9 cellular contexts compared by ENCODE assay signal in genomic region chr14:100304825-100305445, GRCh38. TPM values are rescaled to one million over a fixed set of nuclear protein-coding genes. Genes with fewer than 3 reads are reported as not detected.
DNase-seq lines count a peak whose midpoint lies in the region; ATAC-seq, FAIRE-seq and TF ChIP-seq lines count a peak whose summit lies in the region.
"Had no signal": no experiment of that assay in that cellular context is flagged by ENCODE, and none has a peak within 500 bp of the region (broad histone marks: within the 10 kb centered on the region; RNA-seq: fewer than 3 reads in every experiment).

No MANE protein-coding gene starts in this region.

- CTCF ChIA-PET in activated CD4-positive, alpha-beta memory T cell treated with anti-CD3 and anti-CD28 coated beads, Interleukin-2, amount 10 ng/mL, durations not matched to agents 7 days and 5 days (lab: Charles Lee), result interaction anchor here (1.2 kb wide), 1 partner anchor 19 kb away, joined by 3 read pairs; no protein-coding TSS in a partner anchor

- H3K9ac ChIP-seq in DND-41 (ENCODE audit: low read depth, low read length) (peak overlapping the region; percentile 97), neural progenitor cell (peak overlapping the region; percentile 65)

- no peaks in the 10 kb centered on the region for H3K27me3 ChIP-seq in DND-41 (ENCODE audit: insufficient read depth, low read length, poor library complexity)
- no peaks in the 10 kb centered on the region for H3K27me3 ChIP-seq in neural progenitor cell

- H3K9me3 Mint-ChIP-seq in activated CD4-positive, alpha-beta memory T cell treated with anti-CD3 and anti-CD28 coated beads, Interleukin-2, amount 10 ng/mL, durations not matched to agents 7 days and 5 days, result no peaks in the 10 kb centered on the region
- no peaks in the 10 kb centered on the region for H3K9me3 Mint-ChIP-seq in neural progenitor cell

- peaks cover 23% of the 10 kb centered on the region for H3K27me3 Mint-ChIP-seq in activated CD4-positive, alpha-beta memory T cell treated with anti-CD3 and anti-CD28 coated beads, Interleukin-2, amount 10 ng/mL, durations not matched to agents 7 days and 5 days
- peaks cover 11% of the 10 kb centered on the region for H3K27me3 Mint-ChIP-seq in neural progenitor cell (ENCODE audit: insufficient read depth, low read depth)

- H3K36me3 ChIP-seq in DND-41 (ENCODE audit: insufficient read depth, low read length) (peaks cover 23% of the 10 kb centered on the region), neural progenitor cell (no peaks in the 10 kb centered on the region)

- H3K4me3 ChIP-seq in DND-41 (ENCODE audit: low read depth in 1 of 2, low read length in 2 of 2) (peak overlapping the region; percentile 75 to 95; a peak in 3 of 4 replicates), fibroblast of villous mesenchyme (ENCODE audit: low read depth, low read length) (peak overlapping the region; percentile 73), neural progenitor cell (peak overlapping the region; percentile 100)

- ATAC-seq in DND-41 (ENCODE audit: insufficient read depth, low read depth) (no peak), HG02870 (IDR thresholded peaks at IDR 0.05; ENCODE audit: unreplicated experiment) (no peak)

- H3K4me2 ChIP-seq in DND-41 (ENCODE audit: insufficient read depth, low read length) (peak overlapping the region; percentile 92), neural progenitor cell (peak overlapping the region; percentile 86)

- H3F3A ChIP-seq in neural progenitor cell (ENCODE audit: low read depth), result peaks cover 12% of the 10 kb centered on the region

- POLR2A ChIA-PET in activated CD4-positive, alpha-beta memory T cell treated with anti-CD3 and anti-CD28 coated beads, Interleukin-2, amount 10 ng/mL, durations not matched to agents 7 days and 5 days (lab: Charles Lee), result interaction anchor here (1.3 kb wide), 1 partner anchor 9 kb away, joined by 3 read pairs; no protein-coding TSS in a partner anchor

- H4K20me1 ChIP-seq in DND-41 (ENCODE audit: insufficient read depth, low read length) (peaks cover 39% of the 10 kb centered on the region), neural progenitor cell (ENCODE audit: low read depth) (peaks cover 84% of the 10 kb centered on the region)

- H3K4me3 Mint-ChIP-seq in activated CD4-positive, alpha-beta memory T cell treated with anti-CD3 and anti-CD28 coated beads, Interleukin-2, amount 10 ng/mL, durations not matched to agents 7 days and 5 days, result peak overlapping the region; percentile 65
- peak overlapping the region; percentile 95 for H3K4me3 Mint-ChIP-seq in neural progenitor cell

- H3K4me1 ChIP-seq in DND-41 (ENCODE audit: insufficient read depth, low read length), result peaks cover 39% of the 10 kb centered on the region
- peaks cover 32% of the 10 kb centered on the region for H3K4me1 ChIP-seq in neural progenitor cell

- peaks cover 12% of the 10 kb centered on the region for H3K4me1 Mint-ChIP-seq in activated CD4-positive, alpha-beta memory T cell treated with anti-CD3 and anti-CD28 coated beads, Interleukin-2, amount 10 ng/mL, durations not matched to agents 7 days and 5 days
- peaks cover 36% of the 10 kb centered on the region for H3K4me1 Mint-ChIP-seq in neural progenitor cell

- H3K79me2 ChIP-seq in DND-41 (ENCODE audit: insufficient read depth, low read length) (peaks cover 64% of the 10 kb centered on the region), neural progenitor cell (ENCODE audit: low read depth) (peaks cover 93% of the 10 kb centered on the region)

- DNase-seq in DND-41 (no peak), Kasumi-1 (lab: John Stamatoyannopoulos, UW) (peak; percentile 45 to 60), fibroblast of villous mesenchyme (ENCODE audit: low read depth) (peak; percentile 42), neural progenitor cell (ENCODE audit: low spot score) (peak; percentile 80), D721Med (ENCODE audit: insufficient read length, low spot score) (no peak), T1000 (lab: John Stamatoyannopoulos, UW) (no peak)
- DNase-seq in activated CD4-positive, alpha-beta memory T cell treated with anti-CD3 and anti-CD28 coated beads, Interleukin-2, amount 10 ng/mL, durations not matched to agents 7 days and 5 days, result no peak

- no peaks in the 10 kb centered on the region for H3K36me3 Mint-ChIP-seq in activated CD4-positive, alpha-beta memory T cell treated with anti-CD3 and anti-CD28 coated beads, Interleukin-2, amount 10 ng/mL, durations not matched to agents 7 days and 5 days (ENCODE audit: low read depth)
- H3K36me3 Mint-ChIP-seq in neural progenitor cell, result peaks cover 5% of the 10 kb centered on the region

- H3K9me3 ChIP-seq in DND-41 (ENCODE audit: insufficient read depth, low read length, severe bottlenecking) (no peaks in the 10 kb centered on the region), neural progenitor cell (ENCODE audit: low read depth) (no peaks in the 10 kb centered on the region)

- no peak overlapping the region for H3K27ac Mint-ChIP-seq in activated CD4-positive, alpha-beta memory T cell treated with anti-CD3 and anti-CD28 coated beads, Interleukin-2, amount 10 ng/mL, durations not matched to agents 7 days and 5 days
- H3K27ac Mint-ChIP-seq in neural progenitor cell, result peak overlapping the region; percentile 74

- no peak for FAIRE-seq in D721Med (lab: Jason Lieb, UNC)

- H3K27ac ChIP-seq in DND-41 (ENCODE audit: low read length) (peak overlapping the region; percentile 64), neural progenitor cell (peak overlapping the region; percentile 76)

- no peak overlapping the region for H2AFZ ChIP-seq in DND-41 (ENCODE audit: low read depth, low read length)
- H2AFZ ChIP-seq in neural progenitor cell (replicated peaks), result no peak overlapping the region

- no peak for TF ChIP-seq CTCF in DND-41 (IDR thresholded peaks at IDR 0.05; ENCODE audit: borderline replicate concordance, extremely low read depth, low read length, poor library complexity, severe bottlenecking)
- no peak for TF ChIP-seq CTCF in fibroblast of villous mesenchyme (IDR thresholded peaks at IDR 0.05; ENCODE audit: insufficient read depth, low read depth, low read length)
- TF ChIP-seq CTCF in neural progenitor cell (IDR thresholded peaks at IDR 0.05), result no peak
- no peak for TF ChIP-seq CTCF in D721Med (IDR thresholded peaks at IDR 0.05; ENCODE audit: insufficient read depth, missing control alignments)

RNA-seq across cellular contexts. Expression of gene SLC25A29, which starts 1.3 kb away (rescaled TPM):
- total RNA-seq in activated CD4-positive, alpha-beta memory T cell treated with anti-CD3 and anti-CD28 coated beads, Interleukin-2, amount 10 ng/mL, durations not matched to agents 7 days and 5 days, result 1 to 10 TPM; 8.2 to 8.9 TPM
- 8.6 and 16.4 TPM in 2 replicates for total RNA-seq in fibroblast of villous mesenchyme
- total RNA-seq in neural progenitor cell (ENCODE audit: low replicate concordance), result 103 and 330 TPM in 2 replicates

RNA-seq across cellular contexts. Expression of gene SLC25A47, which starts 18.2 kb away (rescaled TPM):
- not detected for total RNA-seq in activated CD4-positive, alpha-beta memory T cell treated with anti-CD3 and anti-CD28 coated beads, Interleukin-2, amount 10 ng/mL, durations not matched to agents 7 days and 5 days
- total RNA-seq in fibroblast of villous mesenchyme, result not detected in 2 replicates
- total RNA-seq in neural progenitor cell (ENCODE audit: low replicate concordance), result not detected in 2 replicates
- total RNA-seq: subcutaneous adipose tissue had no signal

Comparison
In these comparisons a context has a peak if more than half of its experiments do, and no peak if none do; other contexts are left out.
1. DNase-seq: peak in Kasumi-1 (2 of 2), fibroblast of villous mesenchyme (single experiment) and neural progenitor cell (single experiment); none in DND-41 (single experiment), activated CD4-positive, alpha-beta memory T cell treated with anti-CD3 and anti-CD28 coated beads, Interleukin-2, amount 10 ng/mL, durations not matched to agents 7 days and 5 days (single experiment), D721Med (single experiment) and T1000 (single experiment).
2. Peak in every context shown above with its lines, with median percentiles within 50 percentile points of each other: H3K4me3 ChIP-seq.